1 cellular context compared by ENCODE assay signal in genomic region chr4:105473340-105474109, GRCh38.
TF ChIP-seq lines count a peak whose summit lies in the region.

TSS of gene PPA2 (minus strand) at chr4:105474062. CDS start at chr4:105474050, 12 bp downstream.

TF ChIP-seq in H1, 55 proteins besides CTCF, POLR2A, EP300 and RAD21:
- TF ChIP-seq SIX5 (IDR thresholded peaks at IDR 0.05; ENCODE audit: low read depth, low read length): no peak
- 0 out of 2 replicates have a peak, but pooled peaks have one; percentile 68 for TF ChIP-seq GTF2F1 (IDR thresholded peaks at IDR 0.05; ENCODE audit: borderline replicate concordance, low read depth, low read length)
- TF ChIP-seq KDM5A (IDR thresholded peaks at IDR 0.05; ENCODE audit: low read length): no peak
- peak; percentile 35 to 67; a peak in 1 of 4 replicates for TF ChIP-seq HDAC2 (IDR thresholded peaks at IDR 0.05; ENCODE audit: borderline replicate concordance in 1 of 2, low read depth in 2 of 2, low read length in 2 of 2)
- peak; percentile 83 for TF ChIP-seq E2F6 (IDR thresholded peaks at IDR 0.05)
- no peak for TF ChIP-seq SP2 (IDR thresholded peaks at IDR 0.05; ENCODE audit: low read length)
- no peak for TF ChIP-seq KDM1A (IDR thresholded peaks at IDR 0.05; ENCODE audit: borderline replicate concordance, low read length)
- TF ChIP-seq TAF1 (IDR thresholded peaks at IDR 0.05; ENCODE audit: low read depth, low read length): peak; percentile 81
- TF ChIP-seq POU5F1 (IDR thresholded peaks at IDR 0.05; ENCODE audit: low read depth, low read length): no peak
- peak; percentile 94 for TF ChIP-seq ASH2L (IDR thresholded peaks at IDR 0.05; ENCODE audit: low read length)
- no peak for TF ChIP-seq SRF (IDR thresholded peaks at IDR 0.05; ENCODE audit: low read depth, low read length)
- no peak for TF ChIP-seq TCF12 (IDR thresholded peaks at IDR 0.05; ENCODE audit: low read depth, low read length)
- TF ChIP-seq FOSL1 (IDR thresholded peaks at IDR 0.05; ENCODE audit: insufficient read depth, low read depth, low read length): no peak
- TF ChIP-seq BCL11A (IDR thresholded peaks at IDR 0.05; ENCODE audit: low read depth in 2 of 2, low read length in 2 of 2): no peak
- no peak for TF ChIP-seq BRCA1 (IDR thresholded peaks at IDR 0.05; ENCODE audit: low read depth, low read length)
- no peak for TF ChIP-seq RXRA (IDR thresholded peaks at IDR 0.05; ENCODE audit: insufficient read depth, low read depth, low read length)
- TF ChIP-seq NRF1 (IDR thresholded peaks at IDR 0.05; ENCODE audit: low read depth, low read length): no peak
- TF ChIP-seq ATF2 (IDR thresholded peaks at IDR 0.05; ENCODE audit: low read length): no peak
- no peak for TF ChIP-seq ZNF274 (IDR thresholded peaks at IDR 0.05; ENCODE audit: borderline replicate concordance, extremely low read depth, low read length)
- no peak for TF ChIP-seq EZH2 (IDR thresholded peaks at IDR 0.05; ENCODE audit: low read depth, low read length, severe bottlenecking)
- no peak for TF ChIP-seq NANOG (IDR thresholded peaks at IDR 0.05; ENCODE audit: insufficient read depth, low read depth, low read length, poor library complexity, severe bottlenecking)
- TF ChIP-seq HDAC6 (IDR thresholded peaks at IDR 0.05; ENCODE audit: low read depth, low read length): no peak
- TF ChIP-seq RBBP5 (IDR thresholded peaks at IDR 0.05; ENCODE audit: borderline replicate concordance, low read depth, low read length): peak; percentile 97
- TF ChIP-seq SP1 (IDR thresholded peaks at IDR 0.05; ENCODE audit: low read depth, low read length): no peak
- TF ChIP-seq TEAD4 (IDR thresholded peaks at IDR 0.05; ENCODE audit: low read depth, low read length): peak; percentile 62; the same call in 1 of the 2 replicates
- TF ChIP-seq CEBPB (IDR thresholded peaks at IDR 0.05; ENCODE audit: low read depth, low read length): no peak
- TF ChIP-seq USF2 (IDR thresholded peaks at IDR 0.05; ENCODE audit: low read length): no peak
- peak; percentile 84 for TF ChIP-seq POLR2AphosphoS5 (IDR thresholded peaks at IDR 0.05; ENCODE audit: low read depth, low read length)
- TF ChIP-seq JUN (IDR thresholded peaks at IDR 0.05; ENCODE audit: low read depth, low read length): no peak
- peak; percentile 85 for TF ChIP-seq YY1 (IDR thresholded peaks at IDR 0.05; ENCODE audit: low read depth, low read length)
- TF ChIP-seq CHD1 (IDR thresholded peaks at IDR 0.05; ENCODE audit: low read depth, low read length): no peak
- TF ChIP-seq TAF7 (optimal IDR thresholded peaks at IDR 0.05; ENCODE audit: borderline replicate concordance, low read depth, low read length): no peak
- 0 out of 2 replicates have a peak, but pooled peaks have one; percentile 21 for TF ChIP-seq CHD2 (IDR thresholded peaks at IDR 0.05; ENCODE audit: low read length)
- no peak for TF ChIP-seq SIRT6 (IDR thresholded peaks at IDR 0.05; ENCODE audit: low read length)
- TF ChIP-seq RFX5 (IDR thresholded peaks at IDR 0.05; ENCODE audit: borderline replicate concordance, low read depth, low read length): no peak
- TF ChIP-seq CBX8 (IDR thresholded peaks at IDR 0.05; ENCODE audit: borderline replicate concordance, low read depth, low read length): no peak
- TF ChIP-seq SIN3A (conservative IDR thresholded peaks at IDR 0.05 in 1 of 2, IDR thresholded peaks at IDR 0.05 in 1 of 2; ENCODE audit: low read depth in 1 of 2, low read length in 2 of 2): no peak
- TF ChIP-seq ATF3 (IDR thresholded peaks at IDR 0.05; ENCODE audit: insufficient read depth, low read depth, low read length): no peak
- TF ChIP-seq EGR1 (IDR thresholded peaks at IDR 0.05; ENCODE audit: borderline replicate concordance, low read depth, low read length): peak; percentile 10; the same call in 1 of the 2 replicates
- TF ChIP-seq RNF2 (IDR thresholded peaks at IDR 0.05; ENCODE audit: borderline replicate concordance, low read depth, low read length, missing control alignments, poor library complexity, severe bottlenecking): no peak
- peak; percentile 85 for TF ChIP-seq CREB1 (IDR thresholded peaks at IDR 0.05)
- TF ChIP-seq GABPA (IDR thresholded peaks at IDR 0.05; ENCODE audit: borderline replicate concordance, insufficient read depth, low read length): no peak
- no peak for TF ChIP-seq CHD7 (IDR thresholded peaks at IDR 0.05; ENCODE audit: insufficient replicate concordance, low read length)
- peak; percentile 95 for TF ChIP-seq KDM4A (IDR thresholded peaks at IDR 0.05; ENCODE audit: low read depth, low read length, severe bottlenecking)
- no peak for TF ChIP-seq SUZ12 (IDR thresholded peaks at IDR 0.05; ENCODE audit: low read length)
- no peak for TF ChIP-seq CTBP2 (IDR thresholded peaks at IDR 0.05; ENCODE audit: borderline replicate concordance, insufficient read depth, insufficient read length, low read length)
- peak; percentile 82 for TF ChIP-seq TBP (IDR thresholded peaks at IDR 0.05; ENCODE audit: low read depth, low read length)
- TF ChIP-seq CBX5 (IDR thresholded peaks at IDR 0.05; ENCODE audit: low read depth, low read length): no peak
- 0 out of 2 replicates have a peak, but pooled peaks have one; percentile 16 for TF ChIP-seq SP4 (IDR thresholded peaks at IDR 0.05; ENCODE audit: low read length)
- peak; percentile 94 for TF ChIP-seq PHF8 (conservative IDR thresholded peaks at IDR 0.05; ENCODE audit: low read depth, low read length)
- peak; percentile 88 for TF ChIP-seq MAX (IDR thresholded peaks at IDR 0.05)
- no peak for TF ChIP-seq SAP30 (IDR thresholded peaks at IDR 0.05; ENCODE audit: insufficient read depth, insufficient replicate concordance, low read length)
- no peak for TF ChIP-seq MAFK (IDR thresholded peaks at IDR 0.05; ENCODE audit: low read depth, low read length)
- no peak; the same call in 1 of the 2 replicates for TF ChIP-seq JUND (IDR thresholded peaks at IDR 0.05; ENCODE audit: low read length)
- TF ChIP-seq BACH1 (IDR thresholded peaks at IDR 0.05; ENCODE audit: low read length): no peak
